8 cellular contexts compared by ENCODE assay signal in genomic region chrX:154411322-154411980, GRCh38. TPM values are rescaled to one million over a fixed set of nuclear protein-coding genes. Genes with fewer than 3 reads are reported as not detected.
DNase-seq lines count a peak whose midpoint lies in the region; ATAC-seq, FAIRE-seq and TF ChIP-seq lines count a peak whose summit lies in the region.

TAFAZZIN (plus strand) TSS chrX:154411539; CDS start chrX:154411844, 305 bp downstream.

- H3K4me1 ChIP-seq in cardiac muscle cell (ENCODE audit: low read depth): no peaks in the 10 kb centered on the region
- peaks cover 2% of the 10 kb centered on the region for H3K4me1 ChIP-seq in parathyroid adenoma

- peak within 1 kb of the TSS; percentile 89 for H2AFZ ChIP-seq in parathyroid adenoma

- H3K9me3 ChIP-seq in cardiac muscle cell (ENCODE audit: low read depth) (no peaks in the 10 kb centered on the region), parathyroid adenoma (ENCODE audit: control insufficient read depth, low read length) (no peaks in the 10 kb centered on the region)

- H3K36me3 ChIP-seq in cardiac muscle cell (no peaks in the 10 kb centered on the region), parathyroid adenoma (ENCODE audit: control insufficient read depth, insufficient read depth, low read length) (no peaks in the 10 kb centered on the region)

- no peaks in the 10 kb centered on the region for H3K27me3 Mint-ChIP-seq in activated naive CD8-positive, alpha-beta T cell treated with anti-CD3 and anti-CD28 coated beads, Interleukin-2, amount 50 U/mL, for 24 hours

- FAIRE-seq in urothelium cell line (lab: Jason Lieb, UNC): no peak

- H3K9ac ChIP-seq in parathyroid adenoma: peak within 1 kb of the TSS; percentile 67

- H3K4me1 Mint-ChIP-seq in activated naive CD8-positive, alpha-beta T cell treated with anti-CD3 and anti-CD28 coated beads, Interleukin-2, amount 50 U/mL, for 24 hours: peaks cover 19% of the 10 kb centered on the region

- H3K4me3 ChIP-seq in cardiac muscle cell (peak within 1 kb of the TSS; percentile 87), parathyroid adenoma (ENCODE audit: low read depth, low read length) (peak within 1 kb of the TSS; percentile 68)

- H3K4me3 Mint-ChIP-seq in activated naive CD8-positive, alpha-beta T cell treated with anti-CD3 and anti-CD28 coated beads, Interleukin-2, amount 50 U/mL, for 24 hours: peak within 1 kb of the TSS; percentile 88

- H3K36me3 Mint-ChIP-seq in activated naive CD8-positive, alpha-beta T cell treated with anti-CD3 and anti-CD28 coated beads, Interleukin-2, amount 50 U/mL, for 24 hours (ENCODE audit: low read depth): peaks cover 7% of the 10 kb centered on the region

- DNase-seq in COLO668 (lab: John Stamatoyannopoulos, UW; ENCODE audit: unreplicated experiment) (peak; percentile 92), LHCN-M2 (ENCODE audit: low read depth) (peak; percentile 54), SW480 (ENCODE audit: low spot score) (peak; percentile 62), cardiac muscle cell (ENCODE audit: low read depth in 1 of 2, low spot score in 1 of 2) (peak; percentile 66 to 73), urothelium cell line (ENCODE audit: low spot score) (peak; percentile 85)
- peak; percentile 76 for DNase-seq in activated naive CD8-positive, alpha-beta T cell treated with anti-CD3 and anti-CD28 coated beads, Interleukin-2, amount 50 U/mL, for 24 hours

- ATAC-seq in GM21381 (IDR thresholded peaks at IDR 0.05; ENCODE audit: unreplicated experiment): peak; percentile 53
- ATAC-seq in activated naive CD8-positive, alpha-beta T cell treated with anti-CD3 and anti-CD28 coated beads, Interleukin-2, amount 50 U/mL, for 24 hours: peak; percentile 38

- H3K9me3 Mint-ChIP-seq in activated naive CD8-positive, alpha-beta T cell treated with anti-CD3 and anti-CD28 coated beads, Interleukin-2, amount 50 U/mL, for 24 hours: no peaks in the 10 kb centered on the region

- no peaks in the 10 kb centered on the region for H3K79me2 ChIP-seq in parathyroid adenoma

- peak within 1 kb of the TSS; percentile 54 for H3K4me2 ChIP-seq in parathyroid adenoma (ENCODE audit: low read length)

- H3K27ac ChIP-seq in cardiac muscle cell (peak within 1 kb of the TSS; percentile 87), parathyroid adenoma (peak within 1 kb of the TSS; percentile 85)

- H3K27ac Mint-ChIP-seq in activated naive CD8-positive, alpha-beta T cell treated with anti-CD3 and anti-CD28 coated beads, Interleukin-2, amount 50 U/mL, for 24 hours: peak within 1 kb of the TSS; percentile 92

- H3K27me3 ChIP-seq in cardiac muscle cell: no peaks in the 10 kb centered on the region
- H3K27me3 ChIP-seq in parathyroid adenoma (ENCODE audit: control insufficient read depth, insufficient read depth, low read length): no peaks in the 10 kb centered on the region

- no peak for TF ChIP-seq CTCF in cardiac muscle cell (IDR thresholded peaks at IDR 0.05; ENCODE audit: low read depth, low read length)
- no peak for TF ChIP-seq CTCF in parathyroid adenoma (IDR thresholded peaks at IDR 0.05)

RNA-seq across cellular contexts. Expression of gene TAFAZZIN, which starts in this region (rescaled TPM):
- total RNA-seq in LHCN-M2 (2014; rRNA removed) (28.2 and 159 TPM in 2 replicates), cardiac muscle cell (37.4 and 52.1 TPM in 2 replicates)
- 15.1 TPM for polyA plus RNA-seq in LHCN-M2 (2012)
- polyA plus RNA-seq in cardiac muscle cell: 59.7 and 65.0 TPM in 2 replicates

Comparison
In these comparisons a context has a peak if more than half of its experiments do, and no peak if none do; other contexts are left out.
1. Peak in every context shown above with its lines: DNase-seq, ATAC-seq, H3K4me3 ChIP-seq and H3K27ac ChIP-seq.